Comparison of ENCODE assay signal across 1 cellular context in the genomic region with DNA sequence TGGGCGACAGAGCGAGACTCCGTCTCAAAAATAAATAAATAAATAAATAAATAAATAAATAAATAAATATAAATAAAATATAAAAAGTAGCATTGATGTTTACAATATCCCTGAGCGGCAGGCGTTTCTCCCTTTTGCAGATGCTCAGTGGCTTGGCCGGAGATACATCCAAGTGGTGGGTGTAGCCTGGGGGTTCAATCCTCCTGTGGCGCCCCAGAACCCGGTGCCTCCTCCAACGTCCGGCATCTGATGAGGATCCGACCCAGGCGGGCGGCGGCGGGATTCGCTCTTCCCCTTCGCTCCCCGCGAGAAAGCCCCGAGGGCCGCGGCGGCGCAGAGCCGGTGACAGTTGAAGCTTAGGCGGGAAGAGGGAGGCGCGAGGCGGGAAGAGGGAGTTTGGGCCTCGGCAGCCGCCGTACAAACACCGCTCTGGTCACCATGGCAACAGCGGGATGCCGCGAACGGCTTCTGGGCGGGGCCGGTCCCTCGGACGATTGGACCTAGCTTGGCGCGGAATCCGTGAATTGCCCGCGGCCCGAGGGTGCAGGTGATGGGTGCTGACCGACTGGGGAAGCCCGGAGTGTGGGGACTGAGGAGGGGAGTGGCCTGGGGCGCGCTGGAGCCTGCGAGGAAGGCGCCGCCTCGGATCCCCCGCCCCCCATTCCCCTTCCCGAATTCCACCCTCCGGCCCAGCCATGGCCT.
TF ChIP-seq lines count a peak whose summit lies in the region.

No MANE protein-coding gene starts in this region.

TF ChIP-seq in SK-N-SH, 30 proteins besides CTCF, POLR2A, EP300 and RAD21 (continued from another document):
- TF ChIP-seq EZH2phosphoT487 (IDR thresholded peaks at IDR 0.05; ENCODE audit: borderline replicate concordance, low read depth) (no peak), CHD2 (IDR thresholded peaks at IDR 0.05; ENCODE audit: low read length, partially characterized antibody) (no peak), POLR2AphosphoS5 (IDR thresholded peaks at IDR 0.05; ENCODE audit: low read depth, low read length) (peak; percentile 51; the same call in 1 of the 2 replicates), USF1 (IDR thresholded peaks at IDR 0.05; ENCODE audit: borderline replicate concordance, low read depth) (no peak), ZBTB33 (IDR thresholded peaks at IDR 0.05; ENCODE audit: borderline replicate concordance, low read depth) (peak; percentile 81; the same call in 1 of the 2 replicates), TAF1 (IDR thresholded peaks at IDR 0.05; ENCODE audit: borderline replicate concordance, low read depth, low read length) (peak; percentile 35; the same call in 1 of the 2 replicates), TEAD4 (IDR thresholded peaks at IDR 0.05; ENCODE audit: borderline replicate concordance, insufficient read depth) (no peak), GABPA (IDR thresholded peaks at IDR 0.05; ENCODE audit: low read depth) (no peak), FOXM1 (IDR thresholded peaks at IDR 0.05; ENCODE audit: low read depth) (peak; percentile 50; the same call in 1 of the 2 replicates), SMC3 (IDR thresholded peaks at IDR 0.05; ENCODE audit: low read depth, low read length) (no peak), YY1 (IDR thresholded peaks at IDR 0.05; ENCODE audit: low read depth) (no peak), TCF12 (IDR thresholded peaks at IDR 0.05) (no peak), RCOR1 (IDR thresholded peaks at IDR 0.05; ENCODE audit: low read length) (no peak), FOSL2 (IDR thresholded peaks at IDR 0.05; ENCODE audit: borderline replicate concordance, low read depth) (no peak), FOXJ3 (CRISPR knock-in tag; IDR thresholded peaks at IDR 0.05) (peak; percentile 65; the same call in 1 of the 2 replicates), ELF1 (IDR thresholded peaks at IDR 0.05) (peak; percentile 49), GATA2 (CRISPR knock-in tag; IDR thresholded peaks at IDR 0.05) (no peak), RXRA (IDR thresholded peaks at IDR 0.05; ENCODE audit: borderline replicate concordance, low read depth) (no peak), RFX5 (IDR thresholded peaks at IDR 0.05; ENCODE audit: low read length) (peak; percentile 61; the same call in 1 of the 2 replicates), SIN3A (IDR thresholded peaks at IDR 0.05; ENCODE audit: borderline replicate concordance, low read depth, low read length) (peak; percentile 98), NFIC (IDR thresholded peaks at IDR 0.05; ENCODE audit: borderline replicate concordance) (no peak), MXI1 (IDR thresholded peaks at IDR 0.05; ENCODE audit: low read depth, low read length) (peak; percentile 90), NRF1 (IDR thresholded peaks at IDR 0.05; ENCODE audit: low read depth, low read length) (0 out of 2 replicates have a peak, but pooled peaks have one; percentile 25)
- TF ChIP-seq, protein P1, sequence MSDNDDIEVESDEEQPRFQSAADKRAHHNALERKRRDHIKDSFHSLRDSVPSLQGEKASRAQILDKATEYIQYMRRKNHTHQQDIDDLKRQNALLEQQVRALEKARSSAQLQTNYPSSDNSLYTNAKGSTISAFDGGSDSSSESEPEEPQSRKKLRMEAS (IDR thresholded peaks at IDR 0.05; ENCODE audit: low read depth): peak; percentile 99
- TF ChIP-seq, protein P2, sequence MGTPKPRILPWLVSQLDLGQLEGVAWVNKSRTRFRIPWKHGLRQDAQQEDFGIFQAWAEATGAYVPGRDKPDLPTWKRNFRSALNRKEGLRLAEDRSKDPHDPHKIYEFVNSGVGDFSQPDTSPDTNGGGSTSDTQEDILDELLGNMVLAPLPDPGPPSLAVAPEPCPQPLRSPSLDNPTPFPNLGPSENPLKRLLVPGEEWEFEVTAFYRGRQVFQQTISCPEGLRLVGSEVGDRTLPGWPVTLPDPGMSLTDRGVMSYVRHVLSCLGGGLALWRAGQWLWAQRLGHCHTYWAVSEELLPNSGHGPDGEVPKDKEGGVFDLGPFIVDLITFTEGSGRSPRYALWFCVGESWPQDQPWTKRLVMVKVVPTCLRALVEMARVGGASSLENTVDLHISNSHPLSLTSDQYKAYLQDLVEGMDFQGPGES (IDR thresholded peaks at IDR 0.05; ENCODE audit: low read depth, low read length): no peak
- TF ChIP-seq, protein P3, sequence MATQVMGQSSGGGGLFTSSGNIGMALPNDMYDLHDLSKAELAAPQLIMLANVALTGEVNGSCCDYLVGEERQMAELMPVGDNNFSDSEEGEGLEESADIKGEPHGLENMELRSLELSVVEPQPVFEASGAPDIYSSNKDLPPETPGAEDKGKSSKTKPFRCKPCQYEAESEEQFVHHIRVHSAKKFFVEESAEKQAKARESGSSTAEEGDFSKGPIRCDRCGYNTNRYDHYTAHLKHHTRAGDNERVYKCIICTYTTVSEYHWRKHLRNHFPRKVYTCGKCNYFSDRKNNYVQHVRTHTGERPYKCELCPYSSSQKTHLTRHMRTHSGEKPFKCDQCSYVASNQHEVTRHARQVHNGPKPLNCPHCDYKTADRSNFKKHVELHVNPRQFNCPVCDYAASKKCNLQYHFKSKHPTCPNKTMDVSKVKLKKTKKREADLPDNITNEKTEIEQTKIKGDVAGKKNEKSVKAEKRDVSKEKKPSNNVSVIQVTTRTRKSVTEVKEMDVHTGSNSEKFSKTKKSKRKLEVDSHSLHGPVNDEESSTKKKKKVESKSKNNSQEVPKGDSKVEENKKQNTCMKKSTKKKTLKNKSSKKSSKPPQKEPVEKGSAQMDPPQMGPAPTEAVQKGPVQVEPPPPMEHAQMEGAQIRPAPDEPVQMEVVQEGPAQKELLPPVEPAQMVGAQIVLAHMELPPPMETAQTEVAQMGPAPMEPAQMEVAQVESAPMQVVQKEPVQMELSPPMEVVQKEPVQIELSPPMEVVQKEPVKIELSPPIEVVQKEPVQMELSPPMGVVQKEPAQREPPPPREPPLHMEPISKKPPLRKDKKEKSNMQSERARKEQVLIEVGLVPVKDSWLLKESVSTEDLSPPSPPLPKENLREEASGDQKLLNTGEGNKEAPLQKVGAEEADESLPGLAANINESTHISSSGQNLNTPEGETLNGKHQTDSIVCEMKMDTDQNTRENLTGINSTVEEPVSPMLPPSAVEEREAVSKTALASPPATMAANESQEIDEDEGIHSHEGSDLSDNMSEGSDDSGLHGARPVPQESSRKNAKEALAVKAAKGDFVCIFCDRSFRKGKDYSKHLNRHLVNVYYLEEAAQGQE (IDR thresholded peaks at IDR 0.05; ENCODE audit: low read depth, low read length): peak; percentile 73; the same call in 1 of the 2 replicates
- TF ChIP-seq, protein P4, sequence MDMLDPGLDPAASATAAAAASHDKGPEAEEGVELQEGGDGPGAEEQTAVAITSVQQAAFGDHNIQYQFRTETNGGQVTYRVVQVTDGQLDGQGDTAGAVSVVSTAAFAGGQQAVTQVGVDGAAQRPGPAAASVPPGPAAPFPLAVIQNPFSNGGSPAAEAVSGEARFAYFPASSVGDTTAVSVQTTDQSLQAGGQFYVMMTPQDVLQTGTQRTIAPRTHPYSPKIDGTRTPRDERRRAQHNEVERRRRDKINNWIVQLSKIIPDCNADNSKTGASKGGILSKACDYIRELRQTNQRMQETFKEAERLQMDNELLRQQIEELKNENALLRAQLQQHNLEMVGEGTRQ (IDR thresholded peaks at IDR 0.05; ENCODE audit: borderline replicate concordance, low read depth, low read length): no peak
TF ChIP-seq in SK-N-SH: peak in this region for 13.
